ENCODE assay signal across 9 cellular contexts in genomic region chr1:206631085-206631509, GRCh38. TPM values are rescaled to one million over a fixed set of nuclear protein-coding genes. Genes with fewer than 3 reads are reported as not detected.
DNase-seq lines count a peak whose midpoint lies in the region; ATAC-seq lines count a peak whose summit lies in the region.
"Had no signal": no experiment of that assay in that cellular context is flagged by ENCODE, and none has a peak within 500 bp of the region (broad histone marks: within the 10 kb centered on the region; RNA-seq: fewer than 3 reads in every experiment).

No MANE protein-coding gene starts in this region.

- H3K27ac Mint-ChIP-seq in memory B cell = no peak overlapping the region
- H3K27ac Mint-ChIP-seq in activated T-helper 17 cell treated with anti-CD3 and anti-CD28 coated beads, Interleukin-2, amount 50 U/mL, for 72 hours = no peak overlapping the region

- peaks cover 4% of the 10 kb centered on the region for H3K27me3 Mint-ChIP-seq in memory B cell
- H3K27me3 Mint-ChIP-seq in activated T-helper 17 cell treated with anti-CD3 and anti-CD28 coated beads, Interleukin-2, amount 50 U/mL, for 72 hours = peaks cover 4% of the 10 kb centered on the region

- peaks cover 6% of the 10 kb centered on the region for H3K4me1 Mint-ChIP-seq in memory B cell
- peaks cover 11% of the 10 kb centered on the region for H3K4me1 Mint-ChIP-seq in activated T-helper 17 cell treated with anti-CD3 and anti-CD28 coated beads, Interleukin-2, amount 50 U/mL, for 72 hours

- ATAC-seq in Right ventricle myocardium inferior (peak; percentile 54), memory B cell (ENCODE audit: low read depth) (peak; percentile 33), GM18861 (IDR thresholded peaks at IDR 0.05; ENCODE audit: unreplicated experiment) (no peak)
- ATAC-seq in activated T-helper 17 cell treated with anti-CD3 and anti-CD28 coated beads, Interleukin-2, amount 50 U/mL, for 72 hours (replicated peaks) = no peak

- peaks cover 2% of the 10 kb centered on the region for H3K36me3 Mint-ChIP-seq in memory B cell
- H3K36me3 Mint-ChIP-seq in activated T-helper 17 cell treated with anti-CD3 and anti-CD28 coated beads, Interleukin-2, amount 50 U/mL, for 72 hours (ENCODE audit: low read depth) = no peaks in the 10 kb centered on the region

- no peak overlapping the region for H3K4me3 Mint-ChIP-seq in memory B cell
- H3K4me3 Mint-ChIP-seq in activated T-helper 17 cell treated with anti-CD3 and anti-CD28 coated beads, Interleukin-2, amount 50 U/mL, for 72 hours = no peak overlapping the region
- H3K4me3 Mint-ChIP-seq: central memory CD8-positive, alpha-beta T cell had no signal

- DNase-seq in Right ventricle myocardium inferior (ENCODE audit: missing footprints) = peak; percentile 75
- no peak for DNase-seq in cardiac septum (ENCODE audit: low spot score)
- DNase-seq in NCI-H1048 (lab: John Stamatoyannopoulos, UW) = peak; percentile 44
- peak; percentile 74 for DNase-seq in RPMI8226
- DNase-seq in dedifferentiated amniotic fluid mesenchymal stem cell (ENCODE audit: extremely low spot score) = peak; percentile 72
- DNase-seq in memory B cell (ENCODE audit: low spot score in 2 of 2) = peak in 1 of 2 donors; percentile 44

- intact Hi-C loops in Right ventricle myocardium inferior (cut with DNase I) = loop anchor here (10.0 kb wide), 1 partner anchor 354 kb away; no protein-coding TSS in a partner anchor
- intact Hi-C loops in cardiac septum (cut with DNase I) = loop anchor here (5.0 kb wide), 2 partner anchors 96 to 351 kb away; no protein-coding TSS in a partner anchor

- no peaks in the 10 kb centered on the region for H3K9me3 Mint-ChIP-seq in memory B cell
- no peaks in the 10 kb centered on the region for H3K9me3 Mint-ChIP-seq in activated T-helper 17 cell treated with anti-CD3 and anti-CD28 coated beads, Interleukin-2, amount 50 U/mL, for 72 hours
- H3K9me3 Mint-ChIP-seq: central memory CD8-positive, alpha-beta T cell had no signal

RNA-seq across cellular contexts. Expression of gene DYRK3, which starts 4.2 kb away (rescaled TPM):
- 21.9 TPM for total RNA-seq in Right ventricle myocardium inferior
- total RNA-seq in cardiac septum = 11.3 TPM
- 10 to 100 TPM in 1 of 2 donors, 1 to 10 TPM in 1; 9.3 to 12.3 TPM for total RNA-seq in activated T-helper 17 cell treated with anti-CD3 and anti-CD28 coated beads, Interleukin-2, amount 50 U/mL, for 72 hours

RNA-seq across cellular contexts. Expression of gene EIF2D, which starts 18.8 kb away (rescaled TPM):
- 26.0 TPM for total RNA-seq in Right ventricle myocardium inferior
- total RNA-seq in cardiac septum = 27.8 TPM
- total RNA-seq in activated T-helper 17 cell treated with anti-CD3 and anti-CD28 coated beads, Interleukin-2, amount 50 U/mL, for 72 hours = 10 to 100 TPM; 63.4 to 64.9 TPM

RNA-seq across cellular contexts. Expression of gene MAPKAPK2, which starts 53.6 kb away (rescaled TPM):
- total RNA-seq in Right ventricle myocardium inferior = 214 TPM
- 242 TPM for total RNA-seq in cardiac septum
- total RNA-seq in activated T-helper 17 cell treated with anti-CD3 and anti-CD28 coated beads, Interleukin-2, amount 50 U/mL, for 72 hours = 10 to 100 TPM; 64.6 to 85.3 TPM

Comparison
In these comparisons a context has a peak if more than half of its experiments do, and no peak if none do; other contexts are left out.
1. ATAC-seq: peak in Right ventricle myocardium inferior (single experiment) and memory B cell (single experiment); none in activated T-helper 17 cell treated with anti-CD3 and anti-CD28 coated beads, Interleukin-2, amount 50 U/mL, for 72 hours (single experiment) and GM18861 (single experiment).